ENCODE assay signal across 10 cellular contexts in genomic region chr6:45445364-45445748, GRCh38.
A peak's percentile ranks its signal among the peaks of the same experiment; 100 is the strongest.
DNase-seq lines count a peak whose midpoint lies in the region; ATAC-seq and TF ChIP-seq lines count a peak whose summit lies in the region.
"Had no signal": no experiment of that assay in that cellular context is flagged by ENCODE, and none has a peak within 500 bp of the region (broad histone marks: within the 10 kb centered on the region; RNA-seq: fewer than 3 reads in every experiment).

No MANE protein-coding gene starts in this region.

- TF ChIP-seq POLR2A in suprapubic skin (IDR thresholded peaks at IDR 0.05): no peak

- 45% methylated on average over 2 of the region's 2 CpGs for WGBS in hepatocyte (ENCODE audit: low lambda C conversion rate, missing lambda C conversion rate)
- 5% methylated on average over 2 of the region's 2 CpGs for WGBS in suprapubic skin

- no peak for ATAC-seq in HG03280 (IDR thresholded peaks at IDR 0.05; ENCODE audit: unreplicated experiment)
- no peak for ATAC-seq in naive thymus-derived CD8-positive, alpha-beta T cell

- H3K36me3 ChIP-seq in hepatocyte (replicated peaks; ENCODE audit: insufficient read depth, low read depth) (no peaks in the 10 kb centered on the region), suprapubic skin (no peaks in the 10 kb centered on the region)

- no peak overlapping the region for H2AFZ ChIP-seq in hepatocyte

- DNase-seq in T-helper 1 cell (no peak), hepatocyte (ENCODE audit: low spot score) (no peak), suprapubic skin (ENCODE audit: low spot score in 2 of 2) (no peak), NCI-H1105 treated with DMSO at 0.1 percent for 48 hours (lab: John Stamatoyannopoulos, UW) (no peak)
- DNase-seq in activated T-helper 1 cell treated with anti-CD3 and anti-CD28 coated beads, Interleukin-12 subunit alpha, Interleukin-12 subunit beta, Interleukin-2, Interleukin-4 antibody, amounts not matched to agents 30 ng/mL and 10 ng/mL and 1 ng/mL, durations not matched to agents 14 hours and 24 hours and 36 hours (ENCODE audit: low spot score): no peak
- DNase-seq in naive thymus-derived CD8-positive, alpha-beta T cell: no peak
- DNase-seq: NCI-H524 treated with DMSO at 0.1 percent for 48 hours had no signal

- peaks cover 45% of the 10 kb centered on the region for H3K4me1 Mint-ChIP-seq in T-helper 1 cell treated with Interleukin-12 subunit alpha and Interleukin-12 subunit beta and Interleukin-4 antibody, amounts not matched to agents 30 μg/mL and 1 μg/mL, for 36 hours (ENCODE audit: low read depth)
- peaks cover 52% of the 10 kb centered on the region for H3K4me1 Mint-ChIP-seq in activated T-helper 1 cell treated with anti-CD3 and anti-CD28 coated beads, Interleukin-12 subunit alpha, Interleukin-12 subunit beta, Interleukin-2, Interleukin-4 antibody, amounts not matched to agents 30 ng/mL and 10 ng/mL and 1 ng/mL, durations not matched to agents 14 hours and 24 hours and 36 hours (ENCODE audit: low read depth)
- H3K4me1 Mint-ChIP-seq in naive thymus-derived CD8-positive, alpha-beta T cell: peaks cover 25 to 67% (median 52%) of the 10 kb centered on the region in 4 donors

- intact Hi-C loops in activated T-helper 1 cell treated with anti-CD3 and anti-CD28 coated beads, Interleukin-12 subunit alpha, Interleukin-12 subunit beta, Interleukin-2, Interleukin-4 antibody, amounts not matched to agents 30 ng/mL and 10 ng/mL and 1 ng/mL, durations not matched to agents 14 hours and 24 hours and 36 hours (cut with micrococcal nuclease): loop anchor here (1.0 to 5.0 kb wide), 2 partner anchors 8 to 42 kb away; no protein-coding TSS in a partner anchor

- H3K4me3 Mint-ChIP-seq in T-helper 1 cell treated with Interleukin-12 subunit alpha and Interleukin-12 subunit beta and Interleukin-4 antibody, amounts not matched to agents 30 μg/mL and 1 μg/mL, for 36 hours: no peak overlapping the region
- H3K4me3 Mint-ChIP-seq in activated T-helper 1 cell treated with anti-CD3 and anti-CD28 coated beads, Interleukin-12 subunit alpha, Interleukin-12 subunit beta, Interleukin-2, Interleukin-4 antibody, amounts not matched to agents 30 ng/mL and 10 ng/mL and 1 ng/mL, durations not matched to agents 14 hours and 24 hours and 36 hours: no peak overlapping the region
- no peak overlapping the region for H3K4me3 Mint-ChIP-seq in naive thymus-derived CD8-positive, alpha-beta T cell

- peak overlapping the region; percentile 61 for H3K27ac ChIP-seq in hepatocyte
- H3K27ac ChIP-seq in suprapubic skin: peak overlapping the region; percentile 69

- TF ChIP-seq CTCF in hepatocyte (IDR thresholded peaks at IDR 0.05; ENCODE audit: poor library complexity) (no peak), suprapubic skin (IDR thresholded peaks at IDR 0.05) (no peak)

- no peaks in the 10 kb centered on the region for H3K9me2 ChIP-seq in hepatocyte (replicated peaks; ENCODE audit: insufficient read depth)

- no peak overlapping the region for H3K4me3 ChIP-seq in hepatocyte
- peak overlapping the region; percentile 12 for H3K4me3 ChIP-seq in suprapubic skin

- H3K27ac Mint-ChIP-seq in T-helper 1 cell treated with Interleukin-12 subunit alpha and Interleukin-12 subunit beta and Interleukin-4 antibody, amounts not matched to agents 30 μg/mL and 1 μg/mL, for 36 hours: peak overlapping the region; percentile 72
- H3K27ac Mint-ChIP-seq in activated T-helper 1 cell treated with anti-CD3 and anti-CD28 coated beads, Interleukin-12 subunit alpha, Interleukin-12 subunit beta, Interleukin-2, Interleukin-4 antibody, amounts not matched to agents 30 ng/mL and 10 ng/mL and 1 ng/mL, durations not matched to agents 14 hours and 24 hours and 36 hours: peak overlapping the region; percentile 65
- H3K27ac Mint-ChIP-seq in naive thymus-derived CD8-positive, alpha-beta T cell: peak overlapping the region in 1 of 10 donors; percentile 53

- POLR2A ChIA-PET in naive thymus-derived CD8-positive, alpha-beta T cell (lab: Charles Lee): no interaction called here

- H4K20me1 ChIP-seq in hepatocyte (ENCODE audit: insufficient read depth, poor library complexity, severe bottlenecking): no peaks in the 10 kb centered on the region

- no peaks in the 10 kb centered on the region for H3K27me3 Mint-ChIP-seq in T-helper 1 cell treated with Interleukin-12 subunit alpha and Interleukin-12 subunit beta and Interleukin-4 antibody, amounts not matched to agents 30 μg/mL and 1 μg/mL, for 36 hours (ENCODE audit: low read depth)
- no peaks in the 10 kb centered on the region for H3K27me3 Mint-ChIP-seq in activated T-helper 1 cell treated with anti-CD3 and anti-CD28 coated beads, Interleukin-12 subunit alpha, Interleukin-12 subunit beta, Interleukin-2, Interleukin-4 antibody, amounts not matched to agents 30 ng/mL and 10 ng/mL and 1 ng/mL, durations not matched to agents 14 hours and 24 hours and 36 hours (ENCODE audit: insufficient read depth)
- no peaks in the 10 kb centered on the region for H3K27me3 Mint-ChIP-seq in naive thymus-derived CD8-positive, alpha-beta T cell

- H3K4me1 ChIP-seq in hepatocyte (ENCODE audit: insufficient read depth): peaks cover 5% of the 10 kb centered on the region
- H3K4me1 ChIP-seq in suprapubic skin: peaks cover 36% of the 10 kb centered on the region

- no peaks in the 10 kb centered on the region for H3K9me3 Mint-ChIP-seq in T-helper 1 cell treated with Interleukin-12 subunit alpha and Interleukin-12 subunit beta and Interleukin-4 antibody, amounts not matched to agents 30 μg/mL and 1 μg/mL, for 36 hours
- H3K9me3 Mint-ChIP-seq in activated T-helper 1 cell treated with anti-CD3 and anti-CD28 coated beads, Interleukin-12 subunit alpha, Interleukin-12 subunit beta, Interleukin-2, Interleukin-4 antibody, amounts not matched to agents 30 ng/mL and 10 ng/mL and 1 ng/mL, durations not matched to agents 14 hours and 24 hours and 36 hours: no peaks in the 10 kb centered on the region
- no peaks in the 10 kb centered on the region for H3K9me3 Mint-ChIP-seq in naive thymus-derived CD8-positive, alpha-beta T cell
- H3K9me3 Mint-ChIP-seq: H9 had no signal

- H3K27me3 ChIP-seq in hepatocyte: no peaks in the 10 kb centered on the region
- no peaks in the 10 kb centered on the region for H3K27me3 ChIP-seq in suprapubic skin

- no peaks in the 10 kb centered on the region for H3K79me2 ChIP-seq in hepatocyte

- no peak for TF ChIP-seq EP300 in suprapubic skin (IDR thresholded peaks at IDR 0.05)

- H3K9me3 ChIP-seq in hepatocyte (ENCODE audit: low read depth): no peaks in the 10 kb centered on the region
- no peaks in the 10 kb centered on the region for H3K9me3 ChIP-seq in suprapubic skin

- H3K4me2 ChIP-seq in hepatocyte: peak overlapping the region; percentile 22

- H3K36me3 Mint-ChIP-seq in T-helper 1 cell treated with Interleukin-12 subunit alpha and Interleukin-12 subunit beta and Interleukin-4 antibody, amounts not matched to agents 30 μg/mL and 1 μg/mL, for 36 hours (ENCODE audit: low read depth): peaks cover 20% of the 10 kb centered on the region
- peaks cover 28% of the 10 kb centered on the region for H3K36me3 Mint-ChIP-seq in activated T-helper 1 cell treated with anti-CD3 and anti-CD28 coated beads, Interleukin-12 subunit alpha, Interleukin-12 subunit beta, Interleukin-2, Interleukin-4 antibody, amounts not matched to agents 30 ng/mL and 10 ng/mL and 1 ng/mL, durations not matched to agents 14 hours and 24 hours and 36 hours (ENCODE audit: low read depth)
- H3K36me3 Mint-ChIP-seq in naive thymus-derived CD8-positive, alpha-beta T cell: peaks cover 0 to 86% (median 33%) of the 10 kb centered on the region in 3 donors
